ENCODE assay signal across 11 cellular contexts in genomic region chr1:7941437-7941793, GRCh38. TPM values are rescaled to one million over a fixed set of nuclear protein-coding genes. Genes with fewer than 3 reads are reported as not detected.
DNase-seq lines count a peak whose midpoint lies in the region; ATAC-seq, FAIRE-seq and TF ChIP-seq lines count a peak whose summit lies in the region.
"Had no signal": no experiment of that assay in that cellular context is flagged by ENCODE, and none has a peak within 500 bp of the region (broad histone marks: within the 10 kb centered on the region; RNA-seq: fewer than 3 reads in every experiment).

No MANE protein-coding gene starts in this region.

- H3K4ac ChIP-seq in H1 (replicated peaks; ENCODE audit: insufficient read length, low read depth, low read length): no peak overlapping the region

- H3K36me3 ChIP-seq in SJSA1 (no peaks in the 10 kb centered on the region), H1 (ENCODE audit: control insufficient read depth in 2 of 4, insufficient read depth in 4 of 4, low read length in 3 of 4) (no peaks in the 10 kb centered on the region), spleen (no peaks in the 10 kb centered on the region)
- H3K36me3 ChIP-seq: heart right ventricle had no signal

- no peak for TF ChIP-seq CTCF in H1 (IDR thresholded peaks at IDR 0.05; ENCODE audit: control extremely low read depth in 1 of 3, insufficient read depth in 1 of 3, low read depth in 1 of 3, low read length in 3 of 3)
- TF ChIP-seq CTCF in spleen (IDR thresholded peaks at IDR 0.05 in 8 of 11, conservative IDR thresholded peaks at IDR 0.05 in 3 of 11): no peak

- H4K8ac ChIP-seq in H1 (ENCODE audit: extremely low read depth, insufficient read depth, low read length): no peak overlapping the region

- no peak for FAIRE-seq in H1 (lab: Jason Lieb, UNC)

- ATAC-seq in activated T-cell treated with anti-CD3 and anti-CD28 coated beads, Interleukin-2, amount 50 U/mL, for 72 hours (replicated peaks in 1 of 2): no peak
- no peak for ATAC-seq in HG03139 (IDR thresholded peaks at IDR 0.05; ENCODE audit: unreplicated experiment)

- TF ChIP-seq POLR2A in H1 (IDR thresholded peaks at IDR 0.05; ENCODE audit: control extremely low read depth in 1 of 2, low read depth in 2 of 2, low read length in 2 of 2): no peak
- TF ChIP-seq POLR2A in spleen (IDR thresholded peaks at IDR 0.05): no peak

- H3K4me2 ChIP-seq in H1 (ENCODE audit: insufficient read depth in 1 of 2, low read depth in 2 of 2, low read length in 2 of 2): no peak overlapping the region; a peak in 1 of 4 replicates

- no peak overlapping the region for H4K91ac ChIP-seq in H1 (replicated peaks; ENCODE audit: insufficient read length, low read length)

- H3K27ac ChIP-seq in SJSA1 (peak overlapping the region; percentile 88), H1 (ENCODE audit: low read depth, low read length) (no peak overlapping the region), spleen (peak overlapping the region in 7 of 8 donors; percentile 22 to 94 (median 77))

- H3K27me3 Mint-ChIP-seq in activated T-cell treated with anti-CD3 and anti-CD28 coated beads, Interleukin-2, amount 50 U/mL, for 72 hours (ENCODE audit: low read depth): peaks cover 24% of the 10 kb centered on the region

- POLR2A ChIA-PET in H1 (lab: Charles Lee; ENCODE audit: partially characterized antibody): no interaction called here

- H3K4me3 Mint-ChIP-seq in activated T-cell treated with anti-CD3 and anti-CD28 coated beads, Interleukin-2, amount 50 U/mL, for 72 hours: peak overlapping the region; percentile 87 to 88

- H3K27me3 ChIP-seq in SJSA1 (replicated peaks) (no peaks in the 10 kb centered on the region), H1 (replicated peaks in 1 of 4; ENCODE audit: control insufficient read depth in 3 of 4, extremely low read depth in 1 of 4, insufficient read depth in 3 of 4, low read length in 3 of 4) (peaks cover 16 to 31% (median 28%) of the 10 kb centered on the region in 4 experiments), spleen (replicated peaks in 1 of 7) (peaks cover 0 to 39% (median 3%) of the 10 kb centered on the region in 7 donors)

- H3K27ac Mint-ChIP-seq in activated T-cell treated with anti-CD3 and anti-CD28 coated beads, Interleukin-2, amount 50 U/mL, for 72 hours: peak overlapping the region; percentile 93

- H3K14ac ChIP-seq in H1 (ENCODE audit: insufficient read length): no peak overlapping the region

- H2BK12ac ChIP-seq in H1 (ENCODE audit: low read depth, low read length): no peak overlapping the region; the same call in 1 of the 2 replicates

- 77% methylated on average over 7 of the region's 9 CpGs; no CpG with 5 or more reads in 1 of the 2 experiments for WGBS in H1 (ENCODE audit: extremely low coverage in 1 of 2, insufficient coverage in 1 of 2, insufficient read length in 1 of 2, insufficient replicate concordance in 2 of 2, low coverage in 1 of 2, low lambda C conversion rate in 2 of 2, missing lambda C conversion rate in 1 of 2), 2 experiments
- 54 to 71% (median 64%) methylated on average over 9 of the region's 9 CpGs for WGBS in spleen, 5 donors

- no peak overlapping the region for H2BK15ac ChIP-seq in H1 (ENCODE audit: low read length)

- no peak overlapping the region for H2BK120ac ChIP-seq in H1 (replicated peaks; ENCODE audit: low read depth, low read length)

- H3K4me3 ChIP-seq in SJSA1: 0 out of 2 replicates have a peak overlapping the region, but pooled peaks have one; percentile 2
- no peak overlapping the region for H3K4me3 ChIP-seq in H1 (ENCODE audit: extremely low read depth in 1 of 4, insufficient read depth in 2 of 4, low read depth in 3 of 4, low read length in 4 of 4)
- H3K4me3 ChIP-seq in spleen: peak overlapping the region in 3 of 8 donors; percentile 28 to 61 (median 34)

- H3K9me3 Mint-ChIP-seq in activated T-cell treated with anti-CD3 and anti-CD28 coated beads, Interleukin-2, amount 50 U/mL, for 72 hours: no peaks in the 10 kb centered on the region

- H3K36me3 Mint-ChIP-seq in activated T-cell treated with anti-CD3 and anti-CD28 coated beads, Interleukin-2, amount 50 U/mL, for 72 hours (ENCODE audit: insufficient read depth in 2 of 2): peaks cover 8 to 10% of the 10 kb centered on the region in 2 donors

- no peak overlapping the region for H2BK20ac ChIP-seq in H1 (ENCODE audit: low read length)

- peaks cover 26% of the 10 kb centered on the region for H3K4me1 ChIP-seq in SJSA1 (replicated peaks)
- H3K4me1 ChIP-seq in H1 (replicated peaks in 1 of 4; ENCODE audit: control insufficient read depth in 3 of 4, insufficient read depth in 4 of 4, low read length in 3 of 4): peaks cover 0 to 8% (median 0%) of the 10 kb centered on the region in 4 experiments; a peak in 4 of 7 replicates
- H3K4me1 ChIP-seq in spleen: peaks cover 12 to 62% (median 38%) of the 10 kb centered on the region in 6 donors

- no peak for TF ChIP-seq EP300 in H1 (IDR thresholded peaks at IDR 0.05; ENCODE audit: borderline replicate concordance in 1 of 2, low read depth in 2 of 2, low read length in 2 of 2)

- H3K56ac ChIP-seq in H1 (replicated peaks; ENCODE audit: insufficient read length, low read depth, low read length): no peak overlapping the region

- H3K79me1 ChIP-seq in H1 (ENCODE audit: low read depth, low read length): no peaks in the 10 kb centered on the region

- H3K9me3 ChIP-seq in SJSA1 (replicated peaks) (no peaks in the 10 kb centered on the region), H1 (ENCODE audit: insufficient read depth in 2 of 2, low read depth in 1 of 2, low read length in 1 of 2) (no peaks in the 10 kb centered on the region), spleen (no peaks in the 10 kb centered on the region)
- H3K9me3 ChIP-seq: heart right ventricle had no signal

- no peak for TF ChIP-seq RAD21 in H1 (IDR thresholded peaks at IDR 0.05 in 1 of 2, conservative IDR thresholded peaks at IDR 0.05 in 1 of 2; ENCODE audit: low read depth in 2 of 2, low read length in 2 of 2)

- no peak overlapping the region for H2AFZ ChIP-seq in H1 (ENCODE audit: low read length)

- H3K79me2 ChIP-seq in H1 (ENCODE audit: control insufficient read depth in 1 of 2, insufficient read depth in 2 of 2, low read length in 2 of 2): no peaks in the 10 kb centered on the region

- H3K23ac ChIP-seq in H1 (ENCODE audit: insufficient read length): no peak overlapping the region

- peaks cover 59% of the 10 kb centered on the region for H3K4me1 Mint-ChIP-seq in activated T-cell treated with anti-CD3 and anti-CD28 coated beads, Interleukin-2, amount 50 U/mL, for 72 hours (ENCODE audit: low read depth)

- CTCF ChIA-PET in H1 (lab: Charles Lee; ENCODE audit: partially characterized antibody): interaction anchor here (0.7 to 1.7 kb wide), 3 partner anchors 10 to 133 kb away, joined by 3 to 4 read pairs (median 4); no protein-coding TSS in a partner anchor

- DNase-seq in activated T-cell treated with anti-CD3 and anti-CD28 coated beads, Interleukin-2, amount 50 U/mL, for 72 hours: no peak
- DNase-seq in activated T-cell treated with anti-CD3 and anti-CD28 coated beads for 4 hours (no peak), SJSA1 (ENCODE audit: low read depth in 1 of 2, low spot score in 2 of 2) (peak; percentile 69 to 72), H1 (ENCODE audit: low read depth in 1 of 2, low spot score in 2 of 2) (no peak), spleen (no peak), NOMO-1 treated with DMSO at 0.1 percent for 48 hours (lab: John Stamatoyannopoulos, UW; ENCODE audit: unreplicated experiment) (no peak), SKM-1 (lab: John Stamatoyannopoulos, UW; ENCODE audit: unreplicated experiment) (no peak)
- DNase-seq: heart right ventricle, NCI-H1105 had no signal

- H4K5ac ChIP-seq in H1 (ENCODE audit: insufficient read length, low read depth, low read length): no peak overlapping the region

- H4K20me1 ChIP-seq in H1 (replicated peaks in 1 of 2; ENCODE audit: control insufficient read depth in 1 of 2, insufficient read depth in 2 of 2, low read length in 2 of 2): no peaks in the 10 kb centered on the region

- H2BK5ac ChIP-seq in H1 (ENCODE audit: low read depth, low read length): no peak overlapping the region

- H2AK5ac ChIP-seq in H1 (ENCODE audit: low read depth, low read length): no peak overlapping the region

- no peak overlapping the region for H3K9ac ChIP-seq in H1 (replicated peaks in 1 of 4; ENCODE audit: extremely low read depth in 1 of 4, low read depth in 3 of 4, low read length in 3 of 4)

- no peaks in the 10 kb centered on the region; the same call in 1 of the 2 replicates for H3K23me2 ChIP-seq in H1 (ENCODE audit: low read depth, low read length)

- no peak overlapping the region for H3K18ac ChIP-seq in H1 (ENCODE audit: extremely low read depth, low read length)

- intact Hi-C loops in spleen (cut with DNase I; ENCODE audit: low total_unique reads): no loop called here

RNA-seq across cellular contexts. Expression of gene TNFRSF9, which starts 0.8 kb away (rescaled TPM):
- total RNA-seq in activated T-cell treated with anti-CD3 and anti-CD28 coated beads, Interleukin-2, amount 50 U/mL, for 72 hours: 10 to 100 TPM; 35.4 to 86.2 TPM
- total RNA-seq in SJSA1 (2014; rRNA removed; shearing (Covaris generic)): 3.4 and 5.6 TPM in 2 replicates
- not detected in 2 replicates for total RNA-seq in H1 (2021; fragmentation: NEBNext Ultra II Directional; extraction: Animal tissue kit (Norgen Biotek cat#: 25700))
- polyA plus RNA-seq in H1 (2011; rRNA removed) (not detected in 2 replicates), spleen (1 to 10 TPM; 2.2 to 6.3 (median 4.0) TPM)
- not detected for polyA plus RNA-seq in H1 (2011; cell fraction: cytosol; rRNA removed)
- not detected for polyA plus RNA-seq in H1 (2011; cell fraction: nucleus; rRNA removed)
- polyA plus RNA-seq in H1 (2012, experiment 1 of 2): 0.03 TPM in 1 of 4 replicates, not detected in the others
- not detected for polyA plus RNA-seq in H1 (2012, experiment 2 of 2)
- not detected for polyA plus RNA-seq in H1 (2013, experiment 1 of 2)
- polyA plus RNA-seq in H1 (2013, experiment 2 of 2): 0.02 TPM
- not detected in 2 replicates for polyA minus RNA-seq in H1 (2011; rRNA and poly(A)+ RNA removed)
- not detected for polyA minus RNA-seq in H1 (2011; cell fraction: cytosol; rRNA and poly(A)+ RNA removed)
- polyA minus RNA-seq in H1 (2011; cell fraction: nucleus; rRNA and poly(A)+ RNA removed): not detected
- 10 to 100 TPM in 1 of 7 donors, 1 to 10 TPM in 6; 2.5 to 11.7 (median 3.3) TPM for total RNA-seq in spleen
- total RNA-seq: mesenteric fat pad had no signal

RNA-seq across cellular contexts. Expression of gene PARK7, which starts 20.1 kb away (rescaled TPM):
- 100 to 1,000 TPM; 247 to 273 TPM for total RNA-seq in activated T-cell treated with anti-CD3 and anti-CD28 coated beads, Interleukin-2, amount 50 U/mL, for 72 hours
- total RNA-seq in SJSA1 (2014; rRNA removed; shearing (Covaris generic)): 436 and 479 TPM in 2 replicates
- 377 and 383 TPM in 2 replicates for total RNA-seq in H1 (2021; fragmentation: NEBNext Ultra II Directional; extraction: Animal tissue kit (Norgen Biotek cat#: 25700))
- polyA plus RNA-seq in H1 (2011; rRNA removed): 146 and 206 TPM in 2 replicates
- 309 TPM for polyA plus RNA-seq in H1 (2011; cell fraction: cytosol; rRNA removed)
- 64.1 TPM for polyA plus RNA-seq in H1 (2011; cell fraction: nucleus; rRNA removed)
- 445 to 532 TPM (median 477 TPM) in 4 replicates for polyA plus RNA-seq in H1 (2012, experiment 1 of 2)
- 132 TPM for polyA plus RNA-seq in H1 (2012, experiment 2 of 2)
- polyA plus RNA-seq in H1 (2013, experiment 1 of 2): 265 TPM
- polyA plus RNA-seq in H1 (2013, experiment 2 of 2): 265 TPM
- 67.8 and 86.5 TPM in 2 replicates for polyA minus RNA-seq in H1 (2011; rRNA and poly(A)+ RNA removed)
- polyA minus RNA-seq in H1 (2011; cell fraction: cytosol; rRNA and poly(A)+ RNA removed): 67.4 TPM
- polyA minus RNA-seq in H1 (2011; cell fraction: nucleus; rRNA and poly(A)+ RNA removed): 45.1 TPM
- 100 to 1,000 TPM in 6 of 7 donors, 10 to 100 TPM in 1; 93.5 to 183 (median 160) TPM for total RNA-seq in spleen
- polyA plus RNA-seq in spleen: 100 to 1,000 TPM; 274 to 370 (median 289) TPM

Comparison
In these comparisons a context has a peak if more than half of its experiments do, and no peak if none do; other contexts are left out.
1. DNase-seq: peak in SJSA1 (2 of 2); none in activated T-cell treated with anti-CD3 and anti-CD28 coated beads, Interleukin-2, amount 50 U/mL, for 72 hours (0 of 2), activated T-cell treated with anti-CD3 and anti-CD28 coated beads for 4 hours (single experiment), H1 (0 of 2), spleen (single experiment), NOMO-1 treated with DMSO at 0.1 percent for 48 hours (single experiment) and SKM-1 (single experiment).